In genomic region chr17:1001640-1002411, GRCh38 we compare ENCODE assay signal across 10 cellular contexts. TPM values are rescaled to one million over a fixed set of nuclear protein-coding genes. Genes with fewer than 3 reads are reported as not detected.
DNase-seq lines count a peak whose midpoint lies in the region; ATAC-seq and TF ChIP-seq lines count a peak whose summit lies in the region.
"Had no signal": no experiment of that assay in that cellular context is flagged by ENCODE, and none has a peak within 500 bp of the region (broad histone marks: within the 10 kb centered on the region; RNA-seq: fewer than 3 reads in every experiment).

No MANE protein-coding gene starts in this region.

- intact Hi-C loops in ascending aorta (cut with DNase I), result loop anchor here (2.0 kb wide), 2 partner anchors 29 to 45 kb away; no protein-coding TSS in a partner anchor
- intact Hi-C loops in left cardiac atrium (cut with DNase I), result loop anchor here (2.0 to 5.0 kb wide), 2 partner anchors 45 to 55 kb away; no protein-coding TSS in a partner anchor

- H3K36me3 ChIP-seq in ascending aorta (peaks cover 11 to 37% of the 10 kb centered on the region in 2 donors), smooth muscle cell (ENCODE audit: low read depth) (no peaks in the 10 kb centered on the region)

- WGBS in smooth muscle cell (ENCODE audit: low lambda C conversion rate), result 72% methylated on average over 18 of the region's 18 CpGs

- H3K9me3 Mint-ChIP-seq in HFFc6, result no peaks in the 10 kb centered on the region
- H3K9me3 Mint-ChIP-seq in activated naive CD8-positive, alpha-beta T cell treated with anti-CD3 and anti-CD28 coated beads for 36 hours, result no peaks in the 10 kb centered on the region

- H3K4me1 Mint-ChIP-seq in HFFc6 (ENCODE audit: low read depth), result peaks cover 58% of the 10 kb centered on the region
- peaks cover 29% of the 10 kb centered on the region for H3K4me1 Mint-ChIP-seq in activated naive CD8-positive, alpha-beta T cell treated with anti-CD3 and anti-CD28 coated beads for 36 hours

- no peak overlapping the region for H3K4me3 ChIP-seq in ascending aorta
- no peak overlapping the region for H3K4me3 ChIP-seq in smooth muscle cell

- no peak for TF ChIP-seq CTCF in HFFc6 (IDR thresholded peaks at IDR 0.05)
- TF ChIP-seq CTCF in ascending aorta (IDR thresholded peaks at IDR 0.05), result peak in 1 of 3 experiments; percentile 7
- no peak for TF ChIP-seq CTCF in smooth muscle cell (IDR thresholded peaks at IDR 0.05; ENCODE audit: borderline replicate concordance, insufficient read depth, poor library complexity, severe bottlenecking)

- H4K20me1 ChIP-seq in smooth muscle cell (ENCODE audit: low read depth), result peaks cover 43% of the 10 kb centered on the region

- ATAC-seq in left cardiac atrium (peak in 1 of 2 donors; percentile 19), GM21737 (IDR thresholded peaks at IDR 0.05; ENCODE audit: unreplicated experiment) (no peak)
- ATAC-seq: esophagus mucosa had no signal

- H3K4me1 ChIP-seq in ascending aorta (peaks cover 49 to 72% of the 10 kb centered on the region in 2 donors), smooth muscle cell (ENCODE audit: low read depth) (peaks cover 6% of the 10 kb centered on the region)

- H3K27me3 ChIP-seq in ascending aorta (no peaks in the 10 kb centered on the region), smooth muscle cell (ENCODE audit: low read depth) (no peaks in the 10 kb centered on the region)

- H3K27ac ChIP-seq in ascending aorta (peak overlapping the region; percentile 84 to 89), smooth muscle cell (ENCODE audit: low read depth) (peak overlapping the region; percentile 48)

- DNase-seq in HFFc6, result peak; percentile 78
- DNase-seq in ascending aorta (ENCODE audit: low spot score in 2 of 2), result peak in 1 of 2 donors; percentile 82
- peak; percentile 58 for DNase-seq in left cardiac atrium
- no peak for DNase-seq in smooth muscle cell (lab: John Stamatoyannopoulos, UW; ENCODE audit: unreplicated experiment)
- DNase-seq in NCI-H1694 (lab: John Stamatoyannopoulos, UW), result no peak
- no peak for DNase-seq in activated naive CD8-positive, alpha-beta T cell treated with anti-CD3 and anti-CD28 coated beads for 36 hours
- no peak for DNase-seq in NCI-H226
- DNase-seq: stimulated activated naive CD4-positive, alpha-beta T cell treated with Interleukin-2 at 50 U/mL for 16 hours had no signal

- peak overlapping the region; percentile 80 for H3K4me3 Mint-ChIP-seq in HFFc6
- H3K4me3 Mint-ChIP-seq in activated naive CD8-positive, alpha-beta T cell treated with anti-CD3 and anti-CD28 coated beads for 36 hours, result no peak overlapping the region

- peaks cover 14% of the 10 kb centered on the region for H3F3A ChIP-seq in smooth muscle cell (ENCODE audit: low read depth)

- H3K9ac ChIP-seq in smooth muscle cell (ENCODE audit: low read depth), result no peak overlapping the region

- no peak overlapping the region for H2AFZ ChIP-seq in smooth muscle cell (ENCODE audit: low read depth)

- no peak overlapping the region for H3K4me2 ChIP-seq in smooth muscle cell

- H3K9me3 ChIP-seq in ascending aorta (no peaks in the 10 kb centered on the region), smooth muscle cell (replicated peaks; ENCODE audit: low read depth) (no peaks in the 10 kb centered on the region)

- H3K27me3 Mint-ChIP-seq in HFFc6 (ENCODE audit: insufficient read depth), result peaks cover 4% of the 10 kb centered on the region
- no peaks in the 10 kb centered on the region for H3K27me3 Mint-ChIP-seq in activated naive CD8-positive, alpha-beta T cell treated with anti-CD3 and anti-CD28 coated beads for 36 hours

- H3K27ac Mint-ChIP-seq in HFFc6, result peak overlapping the region; percentile 94
- no peak overlapping the region for H3K27ac Mint-ChIP-seq in activated naive CD8-positive, alpha-beta T cell treated with anti-CD3 and anti-CD28 coated beads for 36 hours

- peaks cover 16% of the 10 kb centered on the region for H3K79me2 ChIP-seq in smooth muscle cell (ENCODE audit: low read depth)

- H3K36me3 Mint-ChIP-seq in HFFc6 (ENCODE audit: low read depth), result peaks cover 44% of the 10 kb centered on the region
- H3K36me3 Mint-ChIP-seq in activated naive CD8-positive, alpha-beta T cell treated with anti-CD3 and anti-CD28 coated beads for 36 hours, result peaks cover 18% of the 10 kb centered on the region

RNA-seq across cellular contexts. Expression of gene TIMM22, which starts 4.9 kb away (rescaled TPM):
- total RNA-seq in HFFc6 (2021; fragmentation: NEBNext Ultra II Directional; extraction: Animal tissue kit (Norgen Biotek cat#: 25700)), result 10 to 100 TPM; 16.8 to 21.5 (median 18.2) TPM
- total RNA-seq in ascending aorta (12.1 TPM), left cardiac atrium (10 to 100 TPM; 13.2 to 15.6 TPM), smooth muscle cell (13.7 and 18.4 TPM in 2 replicates)
- polyA plus RNA-seq in smooth muscle cell, result 24.0 and 27.9 TPM in 2 replicates
- 10 to 100 TPM; 15.4 to 16.9 TPM for total RNA-seq in activated naive CD8-positive, alpha-beta T cell treated with anti-CD3 and anti-CD28 coated beads for 36 hours

RNA-seq across cellular contexts. Expression of gene NXN, which starts 22.2 kb away (rescaled TPM):
- 10 to 100 TPM; 81.7 to 93.8 (median 92.2) TPM for total RNA-seq in HFFc6 (2021; fragmentation: NEBNext Ultra II Directional; extraction: Animal tissue kit (Norgen Biotek cat#: 25700))
- 67.3 TPM for total RNA-seq in ascending aorta
- 10 to 100 TPM; 16.7 to 20.8 TPM for total RNA-seq in left cardiac atrium
- total RNA-seq in smooth muscle cell, result 58.3 and 89.0 TPM in 2 replicates
- polyA plus RNA-seq in smooth muscle cell, result 78.6 and 81.8 TPM in 2 replicates
- under 1 TPM; 0.48 to 0.49 TPM for total RNA-seq in activated naive CD8-positive, alpha-beta T cell treated with anti-CD3 and anti-CD28 coated beads for 36 hours

Comparison
In these comparisons a context has a peak if more than half of its experiments do, and no peak if none do; other contexts are left out.
1. DNase-seq: peak in HFFc6 (single experiment) and left cardiac atrium (single experiment); none in smooth muscle cell (single experiment), NCI-H1694 (single experiment), activated naive CD8-positive, alpha-beta T cell treated with anti-CD3 and anti-CD28 coated beads for 36 hours (single experiment) and NCI-H226 (single experiment).
2. RNA of gene NXN, which starts 22.2 kb away (total RNA-seq): 81.7 to 93.8 TPM in HFFc6, 67.3 TPM in ascending aorta (single experiment), 58.3 to 89.0 TPM in smooth muscle cell and 16.7 to 20.8 TPM in left cardiac atrium; 0.48 to 0.49 TPM in activated naive CD8-positive, alpha-beta T cell treated with anti-CD3 and anti-CD28 coated beads for 36 hours; every median in the first group is over 10 times any median in the second.